ENCODE assay signal across 8 cellular contexts in the genomic region with DNA sequence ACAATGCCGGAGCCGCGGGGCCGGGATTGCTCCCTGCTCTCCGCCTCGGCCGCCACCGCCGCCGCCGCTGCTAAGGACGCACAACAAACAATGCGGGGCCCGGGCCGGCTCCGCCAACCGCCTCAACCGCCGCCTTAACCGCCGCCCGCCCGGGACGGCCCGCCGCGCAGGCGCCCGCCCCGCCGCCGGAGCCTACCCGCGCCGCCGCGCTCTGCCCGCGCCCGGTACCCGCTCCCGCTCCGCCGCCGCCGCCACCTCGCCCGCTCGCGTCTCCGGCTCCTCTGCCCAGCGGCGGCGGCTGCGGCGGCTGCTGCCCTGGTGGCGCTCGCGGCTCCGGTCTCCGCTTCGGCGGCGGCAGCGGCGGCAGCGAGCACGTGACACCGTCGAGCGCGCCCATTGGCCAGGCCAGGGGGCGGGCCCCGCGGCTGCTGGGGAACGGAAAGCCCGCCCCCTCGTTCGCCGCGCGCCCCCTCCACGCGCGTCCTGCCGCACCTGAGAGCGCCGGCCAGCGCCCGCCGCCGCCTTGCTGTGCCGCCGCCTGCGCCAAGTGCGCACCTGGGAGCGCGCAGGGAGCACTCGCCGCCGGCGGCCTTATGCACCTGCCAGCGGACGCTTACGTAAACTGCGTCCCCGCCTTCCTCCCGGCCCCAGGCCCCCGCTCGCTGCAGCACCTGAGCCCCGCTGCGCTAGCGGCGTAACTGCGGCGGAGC. TPM values are rescaled to one million over a fixed set of nuclear protein-coding genes. Genes with fewer than 3 reads are reported as not detected.
DNase-seq lines count a peak whose midpoint lies in the region; FAIRE-seq and TF ChIP-seq lines count a peak whose summit lies in the region.

A gene (minus strand): TSS at position 347 of the 710 bp plus-strand sequence. CDS start 84,452 bp downstream, outside the sequence.

- H3K27ac ChIP-seq in neutrophil, result peak within 1 kb of the TSS; percentile 60
- peak within 1 kb of the TSS; percentile 84 for H3K27ac ChIP-seq in substantia nigra (ENCODE audit: low read depth, low read length, poor library complexity, severe bottlenecking)

- H3K9me3 ChIP-seq in MG63, result no peaks in the 10 kb centered on the region
- no peaks in the 10 kb centered on the region for H3K9me3 ChIP-seq in neutrophil

- TF ChIP-seq CTCF in neutrophil (IDR thresholded peaks at IDR 0.05), result peak; percentile 55

- peaks cover 12% of the 10 kb centered on the region; the same call in 1 of the 2 replicates for H3K27me3 ChIP-seq in MG63
- H3K27me3 ChIP-seq in neutrophil, result peaks cover 23% of the 10 kb centered on the region

- DNase-seq in G401 (ENCODE audit: low spot score) (peak; percentile 94), HCEC 1CT (peak; percentile 77), MG63 (peak; percentile 82), SHP77 treated with DMSO at 0.1 percent for 48 hours (lab: John Stamatoyannopoulos, UW) (peak; percentile 78), activated gamma-delta T cell treated with Interleukin-2 at 50 U/mL for 16 hours (peak; percentile 91), frontal cortex (ENCODE audit: low spot score in 2 of 2) (peak; percentile 98 to 99), substantia nigra (lab: John Stamatoyannopoulos, UW) (peak; percentile 28 to 97 (median 82))

- H3K36me3 ChIP-seq in MG63, result no peaks in the 10 kb centered on the region
- H3K36me3 ChIP-seq in neutrophil, result no peaks in the 10 kb centered on the region

- peak within 1 kb of the TSS; percentile 63 for H3K4me3 ChIP-seq in MG63
- H3K4me3 ChIP-seq in neutrophil (ENCODE audit: low read depth in 1 of 2, low read length in 1 of 2), result peak within 1 kb of the TSS; percentile 75 to 82

- peaks cover 14 to 16% of the 10 kb centered on the region in 2 experiments for H3K4me1 ChIP-seq in neutrophil (ENCODE audit: control insufficient read depth in 1 of 2, insufficient read depth in 1 of 2, low read depth in 1 of 2, low read length in 1 of 2)

- FAIRE-seq in frontal cortex (lab: Jason Lieb, UNC), result no peak

- in situ Hi-C loops in G401 (cut with HindIII; ENCODE audit: low sequenced_read_pairs), result no loop called here

RNA-seq across cellular contexts. Expression of the gene that starts here (rescaled TPM):
- total RNA-seq in G401 (2014; rRNA removed; shearing (Covaris generic)), result 46.2 and 59.3 TPM in 2 replicates
- 8.1 and 8.6 TPM in 2 replicates for total RNA-seq in MG63 (2014; rRNA removed; shearing (Covaris generic); ENCODE audit: low replicate concordance)
- 84.8 TPM for total RNA-seq in frontal cortex

Comparison
In these comparisons a context has a peak if more than half of its experiments do, and no peak if none do; other contexts are left out.
1. Peak in every context shown above with its lines: DNase-seq, H3K4me3 ChIP-seq and H3K27ac ChIP-seq.